1 cellular context compared by ENCODE assay signal in genomic region chr1:154567386-154568164, GRCh38.
TF ChIP-seq lines count a peak whose summit lies in the region.

TSS of gene CHRNB2 (plus strand) at chr1:154567778. CDS start at chr1:154568045, 267 bp downstream.

TF ChIP-seq in HepG2, 621 proteins besides CTCF, POLR2A, EP300 and RAD21 (continued from another document and continues in another):
- TF ChIP-seq RERE (CRISPR knock-in tag; IDR thresholded peaks at IDR 0.05; ENCODE audit: low read depth) = 0 out of 2 replicates have a peak, but pooled peaks have one; percentile 42
- TF ChIP-seq ZMYM4 (CRISPR knock-in tag; IDR thresholded peaks at IDR 0.05) = peak; percentile 88
- no peak for TF ChIP-seq NR3C1 (CRISPR knock-in tag; IDR thresholded peaks at IDR 0.05)
- TF ChIP-seq ATRX (CRISPR knock-in tag; IDR thresholded peaks at IDR 0.05; ENCODE audit: borderline replicate concordance) = no peak
- TF ChIP-seq ZSCAN30 (CRISPR knock-in tag; IDR thresholded peaks at IDR 0.05) = peak; percentile 25; the same call in 1 of the 2 replicates
- TF ChIP-seq, protein P1, sequence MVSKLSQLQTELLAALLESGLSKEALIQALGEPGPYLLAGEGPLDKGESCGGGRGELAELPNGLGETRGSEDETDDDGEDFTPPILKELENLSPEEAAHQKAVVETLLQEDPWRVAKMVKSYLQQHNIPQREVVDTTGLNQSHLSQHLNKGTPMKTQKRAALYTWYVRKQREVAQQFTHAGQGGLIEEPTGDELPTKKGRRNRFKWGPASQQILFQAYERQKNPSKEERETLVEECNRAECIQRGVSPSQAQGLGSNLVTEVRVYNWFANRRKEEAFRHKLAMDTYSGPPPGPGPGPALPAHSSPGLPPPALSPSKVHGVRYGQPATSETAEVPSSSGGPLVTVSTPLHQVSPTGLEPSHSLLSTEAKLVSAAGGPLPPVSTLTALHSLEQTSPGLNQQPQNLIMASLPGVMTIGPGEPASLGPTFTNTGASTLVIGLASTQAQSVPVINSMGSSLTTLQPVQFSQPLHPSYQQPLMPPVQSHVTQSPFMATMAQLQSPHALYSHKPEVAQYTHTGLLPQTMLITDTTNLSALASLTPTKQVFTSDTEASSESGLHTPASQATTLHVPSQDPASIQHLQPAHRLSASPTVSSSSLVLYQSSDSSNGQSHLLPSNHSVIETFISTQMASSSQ (IDR thresholded peaks at IDR 0.05; ENCODE audit: low read depth) = no peak
- TF ChIP-seq, protein P1 (CRISPR knock-in tag; IDR thresholded peaks at IDR 0.05; ENCODE audit: borderline replicate concordance) = no peak
- TF ChIP-seq ZNF549 (CRISPR knock-in tag; IDR thresholded peaks at IDR 0.05) = no peak
- no peak for TF ChIP-seq KDM6A (CRISPR knock-in tag; IDR thresholded peaks at IDR 0.05; ENCODE audit: low read depth)
- TF ChIP-seq ZNF772 (CRISPR knock-in tag; IDR thresholded peaks at IDR 0.05) = peak; percentile 97; the same call in 1 of the 2 replicates
- TF ChIP-seq NR1H2 (CRISPR knock-in tag; IDR thresholded peaks at IDR 0.05; ENCODE audit: borderline replicate concordance, low read depth) = no peak
- TF ChIP-seq ADNP (CRISPR knock-in tag; IDR thresholded peaks at IDR 0.05) = no peak
- TF ChIP-seq SAFB2 (CRISPR knock-in tag; IDR thresholded peaks at IDR 0.05; ENCODE audit: borderline replicate concordance, low read depth) = peak; percentile 94
- peak; percentile 94; the same call in 1 of the 2 replicates for TF ChIP-seq AHR (CRISPR knock-in tag; IDR thresholded peaks at IDR 0.05)
- peak; percentile 60; the same call in 1 of the 2 replicates for TF ChIP-seq ZNF740 (CRISPR knock-in tag; IDR thresholded peaks at IDR 0.05)
- TF ChIP-seq RCOR2 (CRISPR knock-in tag; IDR thresholded peaks at IDR 0.05) = no peak
- no peak for TF ChIP-seq CEBPB (IDR thresholded peaks at IDR 0.05; ENCODE audit: borderline replicate concordance, low read depth, low read length)
- no peak for TF ChIP-seq NBN (conservative IDR thresholded peaks at IDR 0.05)
- TF ChIP-seq, protein P2, sequence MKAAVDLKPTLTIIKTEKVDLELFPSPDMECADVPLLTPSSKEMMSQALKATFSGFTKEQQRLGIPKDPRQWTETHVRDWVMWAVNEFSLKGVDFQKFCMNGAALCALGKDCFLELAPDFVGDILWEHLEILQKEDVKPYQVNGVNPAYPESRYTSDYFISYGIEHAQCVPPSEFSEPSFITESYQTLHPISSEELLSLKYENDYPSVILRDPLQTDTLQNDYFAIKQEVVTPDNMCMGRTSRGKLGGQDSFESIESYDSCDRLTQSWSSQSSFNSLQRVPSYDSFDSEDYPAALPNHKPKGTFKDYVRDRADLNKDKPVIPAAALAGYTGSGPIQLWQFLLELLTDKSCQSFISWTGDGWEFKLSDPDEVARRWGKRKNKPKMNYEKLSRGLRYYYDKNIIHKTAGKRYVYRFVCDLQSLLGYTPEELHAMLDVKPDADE (CRISPR knock-in tag; IDR thresholded peaks at IDR 0.05) = peak; percentile 97
- TF ChIP-seq ZNF234 (CRISPR knock-in tag; conservative IDR thresholded peaks at IDR 0.05) = peak; percentile 92; the same call in 1 of the 2 replicates
- TF ChIP-seq HCFC1 (IDR thresholded peaks at IDR 0.05; ENCODE audit: low read depth, low read length) = no peak
- peak; percentile 98 for TF ChIP-seq POGK (CRISPR knock-in tag; conservative IDR thresholded peaks at IDR 0.05)
- no peak; the same call in 1 of the 2 replicates for TF ChIP-seq ZNF17 (CRISPR knock-in tag; IDR thresholded peaks at IDR 0.05)
- 0 out of 2 replicates have a peak, but pooled peaks have one; percentile 70 for TF ChIP-seq ZBTB10 (CRISPR knock-in tag; IDR thresholded peaks at IDR 0.05; ENCODE audit: borderline replicate concordance)
- no peak for TF ChIP-seq CBX1 (IDR thresholded peaks at IDR 0.05; ENCODE audit: low read depth)
- no peak for TF ChIP-seq ZFP62 (CRISPR knock-in tag; IDR thresholded peaks at IDR 0.05)
- peak; percentile 79; the same call in 1 of the 2 replicates for TF ChIP-seq MIER3 (CRISPR knock-in tag; IDR thresholded peaks at IDR 0.05; ENCODE audit: borderline replicate concordance)
- peak; percentile 36; the same call in 1 of the 2 replicates for TF ChIP-seq ETV5 (CRISPR knock-in tag; IDR thresholded peaks at IDR 0.05; ENCODE audit: borderline replicate concordance)
- peak; percentile 97 for TF ChIP-seq KDM5B (CRISPR knock-in tag; IDR thresholded peaks at IDR 0.05; ENCODE audit: borderline replicate concordance)
- TF ChIP-seq GRHL1 (CRISPR knock-in tag; conservative IDR thresholded peaks at IDR 0.05) = no peak
- no peak for TF ChIP-seq RORA (CRISPR knock-in tag; IDR thresholded peaks at IDR 0.05)
- no peak for TF ChIP-seq SP1 (IDR thresholded peaks at IDR 0.05)
- TF ChIP-seq SP1 (CRISPR knock-in tag; IDR thresholded peaks at IDR 0.05) = 0 out of 2 replicates have a peak, but pooled peaks have one; percentile 20
- TF ChIP-seq, protein P3, sequence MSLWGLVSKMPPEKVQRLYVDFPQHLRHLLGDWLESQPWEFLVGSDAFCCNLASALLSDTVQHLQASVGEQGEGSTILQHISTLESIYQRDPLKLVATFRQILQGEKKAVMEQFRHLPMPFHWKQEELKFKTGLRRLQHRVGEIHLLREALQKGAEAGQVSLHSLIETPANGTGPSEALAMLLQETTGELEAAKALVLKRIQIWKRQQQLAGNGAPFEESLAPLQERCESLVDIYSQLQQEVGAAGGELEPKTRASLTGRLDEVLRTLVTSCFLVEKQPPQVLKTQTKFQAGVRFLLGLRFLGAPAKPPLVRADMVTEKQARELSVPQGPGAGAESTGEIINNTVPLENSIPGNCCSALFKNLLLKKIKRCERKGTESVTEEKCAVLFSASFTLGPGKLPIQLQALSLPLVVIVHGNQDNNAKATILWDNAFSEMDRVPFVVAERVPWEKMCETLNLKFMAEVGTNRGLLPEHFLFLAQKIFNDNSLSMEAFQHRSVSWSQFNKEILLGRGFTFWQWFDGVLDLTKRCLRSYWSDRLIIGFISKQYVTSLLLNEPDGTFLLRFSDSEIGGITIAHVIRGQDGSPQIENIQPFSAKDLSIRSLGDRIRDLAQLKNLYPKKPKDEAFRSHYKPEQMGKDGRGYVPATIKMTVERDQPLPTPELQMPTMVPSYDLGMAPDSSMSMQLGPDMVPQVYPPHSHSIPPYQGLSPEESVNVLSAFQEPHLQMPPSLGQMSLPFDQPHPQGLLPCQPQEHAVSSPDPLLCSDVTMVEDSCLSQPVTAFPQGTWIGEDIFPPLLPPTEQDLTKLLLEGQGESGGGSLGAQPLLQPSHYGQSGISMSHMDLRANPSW (CRISPR knock-in tag; IDR thresholded peaks at IDR 0.05; ENCODE audit: borderline replicate concordance) = no peak
